1 cellular context compared by ENCODE assay signal in the genomic region with DNA sequence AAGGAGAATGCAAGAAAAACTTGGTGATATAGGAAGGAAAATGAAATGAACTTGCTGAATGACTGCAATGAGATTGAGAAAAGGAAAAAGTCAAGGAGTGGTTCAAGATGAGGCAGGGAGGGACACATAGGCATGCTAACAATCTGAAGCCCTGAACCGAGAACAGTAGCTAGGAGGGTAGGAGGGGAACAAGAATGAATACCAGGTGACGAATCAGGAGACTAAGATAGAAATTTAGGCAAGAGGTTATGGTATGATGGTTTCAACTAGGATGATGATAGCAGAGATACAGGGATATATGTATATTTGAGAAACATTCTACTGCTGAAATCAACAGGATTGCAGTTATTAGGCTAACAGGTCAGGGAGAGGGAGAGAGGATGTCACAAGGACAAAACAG.
TF ChIP-seq lines count a peak whose summit lies in the region.

No MANE protein-coding gene starts in this region.

TF ChIP-seq in GM23338, 12 proteins besides CTCF, POLR2A, EP300 and RAD21:
- TF ChIP-seq, protein P1, sequence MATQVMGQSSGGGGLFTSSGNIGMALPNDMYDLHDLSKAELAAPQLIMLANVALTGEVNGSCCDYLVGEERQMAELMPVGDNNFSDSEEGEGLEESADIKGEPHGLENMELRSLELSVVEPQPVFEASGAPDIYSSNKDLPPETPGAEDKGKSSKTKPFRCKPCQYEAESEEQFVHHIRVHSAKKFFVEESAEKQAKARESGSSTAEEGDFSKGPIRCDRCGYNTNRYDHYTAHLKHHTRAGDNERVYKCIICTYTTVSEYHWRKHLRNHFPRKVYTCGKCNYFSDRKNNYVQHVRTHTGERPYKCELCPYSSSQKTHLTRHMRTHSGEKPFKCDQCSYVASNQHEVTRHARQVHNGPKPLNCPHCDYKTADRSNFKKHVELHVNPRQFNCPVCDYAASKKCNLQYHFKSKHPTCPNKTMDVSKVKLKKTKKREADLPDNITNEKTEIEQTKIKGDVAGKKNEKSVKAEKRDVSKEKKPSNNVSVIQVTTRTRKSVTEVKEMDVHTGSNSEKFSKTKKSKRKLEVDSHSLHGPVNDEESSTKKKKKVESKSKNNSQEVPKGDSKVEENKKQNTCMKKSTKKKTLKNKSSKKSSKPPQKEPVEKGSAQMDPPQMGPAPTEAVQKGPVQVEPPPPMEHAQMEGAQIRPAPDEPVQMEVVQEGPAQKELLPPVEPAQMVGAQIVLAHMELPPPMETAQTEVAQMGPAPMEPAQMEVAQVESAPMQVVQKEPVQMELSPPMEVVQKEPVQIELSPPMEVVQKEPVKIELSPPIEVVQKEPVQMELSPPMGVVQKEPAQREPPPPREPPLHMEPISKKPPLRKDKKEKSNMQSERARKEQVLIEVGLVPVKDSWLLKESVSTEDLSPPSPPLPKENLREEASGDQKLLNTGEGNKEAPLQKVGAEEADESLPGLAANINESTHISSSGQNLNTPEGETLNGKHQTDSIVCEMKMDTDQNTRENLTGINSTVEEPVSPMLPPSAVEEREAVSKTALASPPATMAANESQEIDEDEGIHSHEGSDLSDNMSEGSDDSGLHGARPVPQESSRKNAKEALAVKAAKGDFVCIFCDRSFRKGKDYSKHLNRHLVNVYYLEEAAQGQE (IDR thresholded peaks at IDR 0.05; ENCODE audit: unreplicated experiment), result no peak
- TF ChIP-seq, protein P2, sequence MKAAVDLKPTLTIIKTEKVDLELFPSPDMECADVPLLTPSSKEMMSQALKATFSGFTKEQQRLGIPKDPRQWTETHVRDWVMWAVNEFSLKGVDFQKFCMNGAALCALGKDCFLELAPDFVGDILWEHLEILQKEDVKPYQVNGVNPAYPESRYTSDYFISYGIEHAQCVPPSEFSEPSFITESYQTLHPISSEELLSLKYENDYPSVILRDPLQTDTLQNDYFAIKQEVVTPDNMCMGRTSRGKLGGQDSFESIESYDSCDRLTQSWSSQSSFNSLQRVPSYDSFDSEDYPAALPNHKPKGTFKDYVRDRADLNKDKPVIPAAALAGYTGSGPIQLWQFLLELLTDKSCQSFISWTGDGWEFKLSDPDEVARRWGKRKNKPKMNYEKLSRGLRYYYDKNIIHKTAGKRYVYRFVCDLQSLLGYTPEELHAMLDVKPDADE (IDR thresholded peaks at IDR 0.05), result no peak
- TF ChIP-seq EZH2 (IDR thresholded peaks at IDR 0.05; ENCODE audit: low read depth, unreplicated experiment), result no peak
- no peak for TF ChIP-seq STAT1 (IDR thresholded peaks at IDR 0.05; ENCODE audit: unreplicated experiment)
- no peak for TF ChIP-seq ZNF114 (CRISPR knock-in tag; IDR thresholded peaks at IDR 0.05)
- no peak for TF ChIP-seq POLR2AphosphoS5 (IDR thresholded peaks at IDR 0.05; ENCODE audit: low read depth)
- no peak for TF ChIP-seq EZH2phosphoT487 (IDR thresholded peaks at IDR 0.05; ENCODE audit: unreplicated experiment)
- TF ChIP-seq CREB1 (CRISPR knock-in tag; IDR thresholded peaks at IDR 0.05; ENCODE audit: low read depth), result no peak
- no peak for TF ChIP-seq ZNF331 (CRISPR knock-in tag; IDR thresholded peaks at IDR 0.05; ENCODE audit: low read depth)
- TF ChIP-seq, protein P3, sequence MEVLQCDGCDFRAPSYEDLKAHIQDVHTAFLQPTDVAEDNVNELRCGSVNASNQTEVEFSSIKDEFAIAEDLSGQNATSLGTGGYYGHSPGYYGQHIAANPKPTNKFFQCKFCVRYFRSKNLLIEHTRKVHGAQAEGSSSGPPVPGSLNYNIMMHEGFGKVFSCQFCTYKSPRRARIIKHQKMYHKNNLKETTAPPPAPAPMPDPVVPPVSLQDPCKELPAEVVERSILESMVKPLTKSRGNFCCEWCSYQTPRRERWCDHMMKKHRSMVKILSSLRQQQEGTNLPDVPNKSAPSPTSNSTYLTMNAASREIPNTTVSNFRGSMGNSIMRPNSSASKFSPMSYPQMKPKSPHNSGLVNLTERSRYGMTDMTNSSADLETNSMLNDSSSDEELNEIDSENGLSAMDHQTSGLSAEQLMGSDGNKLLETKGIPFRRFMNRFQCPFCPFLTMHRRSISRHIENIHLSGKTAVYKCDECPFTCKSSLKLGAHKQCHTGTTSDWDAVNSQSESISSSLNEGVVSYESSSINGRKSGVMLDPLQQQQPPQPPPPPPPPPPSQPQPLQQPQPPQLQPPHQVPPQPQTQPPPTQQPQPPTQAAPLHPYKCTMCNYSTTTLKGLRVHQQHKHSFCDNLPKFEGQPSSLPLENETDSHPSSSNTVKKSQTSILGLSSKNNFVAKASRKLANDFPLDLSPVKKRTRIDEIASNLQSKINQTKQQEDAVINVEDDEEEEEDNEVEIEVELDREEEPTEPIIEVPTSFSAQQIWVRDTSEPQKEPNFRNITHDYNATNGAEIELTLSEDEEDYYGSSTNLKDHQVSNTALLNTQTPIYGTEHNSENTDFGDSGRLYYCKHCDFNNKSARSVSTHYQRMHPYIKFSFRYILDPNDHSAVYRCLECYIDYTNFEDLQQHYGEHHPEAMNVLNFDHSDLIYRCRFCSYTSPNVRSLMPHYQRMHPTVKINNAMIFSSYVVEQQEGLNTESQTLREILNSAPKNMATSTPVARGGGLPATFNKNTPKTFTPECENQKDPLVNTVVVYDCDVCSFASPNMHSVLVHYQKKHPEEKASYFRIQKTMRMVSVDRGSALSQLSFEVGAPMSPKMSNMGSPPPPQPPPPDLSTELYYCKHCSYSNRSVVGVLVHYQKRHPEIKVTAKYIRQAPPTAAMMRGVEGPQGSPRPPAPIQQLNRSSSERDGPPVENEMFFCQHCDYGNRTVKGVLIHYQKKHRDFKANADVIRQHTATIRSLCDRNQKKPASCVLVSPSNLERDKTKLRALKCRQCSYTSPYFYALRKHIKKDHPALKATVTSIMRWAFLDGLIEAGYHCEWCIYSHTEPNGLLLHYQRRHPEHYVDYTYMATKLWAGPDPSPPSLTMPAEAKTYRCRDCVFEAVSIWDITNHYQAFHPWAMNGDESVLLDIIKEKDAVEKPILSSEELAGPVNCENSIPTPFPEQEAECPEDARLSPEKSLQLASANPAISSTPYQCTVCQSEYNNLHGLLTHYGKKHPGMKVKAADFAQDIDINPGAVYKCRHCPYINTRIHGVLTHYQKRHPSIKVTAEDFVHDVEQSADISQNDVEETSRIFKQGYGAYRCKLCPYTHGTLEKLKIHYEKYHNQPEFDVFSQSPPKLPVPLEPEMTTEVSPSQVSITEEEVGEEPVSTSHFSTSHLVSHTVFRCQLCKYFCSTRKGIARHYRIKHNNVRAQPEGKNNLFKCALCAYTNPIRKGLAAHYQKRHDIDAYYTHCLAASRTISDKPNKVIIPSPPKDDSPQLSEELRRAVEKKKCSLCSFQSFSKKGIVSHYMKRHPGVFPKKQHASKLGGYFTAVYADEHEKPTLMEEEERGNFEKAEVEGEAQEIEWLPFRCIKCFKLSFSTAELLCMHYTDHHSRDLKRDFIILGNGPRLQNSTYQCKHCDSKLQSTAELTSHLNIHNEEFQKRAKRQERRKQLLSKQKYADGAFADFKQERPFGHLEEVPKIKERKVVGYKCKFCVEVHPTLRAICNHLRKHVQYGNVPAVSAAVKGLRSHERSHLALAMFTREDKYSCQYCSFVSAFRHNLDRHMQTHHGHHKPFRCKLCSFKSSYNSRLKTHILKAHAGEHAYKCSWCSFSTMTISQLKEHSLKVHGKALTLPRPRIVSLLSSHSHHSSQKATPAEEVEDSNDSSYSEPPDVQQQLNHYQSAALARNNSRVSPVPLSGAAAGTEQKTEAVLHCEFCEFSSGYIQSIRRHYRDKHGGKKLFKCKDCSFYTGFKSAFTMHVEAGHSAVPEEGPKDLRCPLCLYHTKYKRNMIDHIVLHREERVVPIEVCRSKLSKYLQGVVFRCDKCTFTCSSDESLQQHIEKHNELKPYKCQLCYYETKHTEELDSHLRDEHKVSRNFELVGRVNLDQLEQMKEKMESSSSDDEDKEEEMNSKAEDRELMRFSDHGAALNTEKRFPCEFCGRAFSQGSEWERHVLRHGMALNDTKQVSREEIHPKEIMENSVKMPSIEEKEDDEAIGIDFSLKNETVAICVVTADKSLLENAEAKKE (CRISPR knock-in tag; IDR thresholded peaks at IDR 0.05), result no peak
- no peak for TF ChIP-seq NANOG (IDR thresholded peaks at IDR 0.05; ENCODE audit: borderline replicate concordance)
- no peak for TF ChIP-seq JUNB (IDR thresholded peaks at IDR 0.05; ENCODE audit: unreplicated experiment)
